In genomic region chr6:2988426-2989331, GRCh38 we compare ENCODE assay signal across 1 cellular context.
A peak's percentile ranks its signal among the peaks of the same experiment; 100 is the strongest.
TF ChIP-seq lines count a peak whose summit lies in the region.

No MANE protein-coding gene starts in this region.

TF ChIP-seq in HEK293, 187 proteins besides CTCF, POLR2A, EP300 and RAD21 (continued from another document):
- peak; percentile 82 for TF ChIP-seq ZBTB26 (tag by site-specific recombination; optimal IDR thresholded peaks at IDR 0.05)
- no peak for TF ChIP-seq ZNF645 (tag by site-specific recombination; IDR thresholded peaks at IDR 0.05)
- TF ChIP-seq ZNF76 (tag by site-specific recombination; IDR thresholded peaks at IDR 0.05; ENCODE audit: borderline replicate concordance, low read depth): peak; percentile 9
- peak; percentile 64 for TF ChIP-seq IKZF3 (tag by site-specific recombination; IDR thresholded peaks at IDR 0.05)
- peak; percentile 43; the same call in 1 of the 2 replicates for TF ChIP-seq GLIS1 (tag by site-specific recombination; IDR thresholded peaks at IDR 0.05)
- TF ChIP-seq PRDM2 (tag by site-specific recombination; IDR thresholded peaks at IDR 0.05; ENCODE audit: borderline replicate concordance): no peak
- no peak; the same call in 1 of the 2 replicates for TF ChIP-seq ZNF654 (tag by site-specific recombination; IDR thresholded peaks at IDR 0.05; ENCODE audit: low read depth)
- TF ChIP-seq PRDM4 (tag by site-specific recombination; IDR thresholded peaks at IDR 0.05): no peak
- 0 out of 2 replicates have a peak, but pooled peaks have one; percentile 16 for TF ChIP-seq ZNF221 (tag by site-specific recombination; IDR thresholded peaks at IDR 0.05; ENCODE audit: borderline replicate concordance)
- no peak for TF ChIP-seq ZNF248 (tag by site-specific recombination; IDR thresholded peaks at IDR 0.05)
- no peak for TF ChIP-seq ZNF529 (tag by site-specific recombination; IDR thresholded peaks at IDR 0.05; ENCODE audit: insufficient replicate concordance)
- TF ChIP-seq ZNF266 (tag by site-specific recombination; IDR thresholded peaks at IDR 0.05; ENCODE audit: low read depth): no peak
- no peak for TF ChIP-seq ZNF302 (tag by site-specific recombination; IDR thresholded peaks at IDR 0.05; ENCODE audit: low read depth)
- TF ChIP-seq ZNF157 (tag by site-specific recombination; IDR thresholded peaks at IDR 0.05): no peak
- no peak for TF ChIP-seq ZNF785 (tag by site-specific recombination; IDR thresholded peaks at IDR 0.05)
- TF ChIP-seq SP3 (tag by site-specific recombination; IDR thresholded peaks at IDR 0.05): peak; percentile 84
- TF ChIP-seq KLF1 (tag by site-specific recombination; IDR thresholded peaks at IDR 0.05): peak; percentile 85
- no peak for TF ChIP-seq ZNF473 (tag by site-specific recombination; IDR thresholded peaks at IDR 0.05)
- no peak for TF ChIP-seq MEIS1 (CRISPR knock-in tag; IDR thresholded peaks at IDR 0.05; ENCODE audit: borderline replicate concordance)
- TF ChIP-seq ZNF530 (tag by site-specific recombination; IDR thresholded peaks at IDR 0.05; ENCODE audit: low read depth): no peak
- TF ChIP-seq ZNF175 (tag by site-specific recombination; IDR thresholded peaks at IDR 0.05): no peak
- TF ChIP-seq SCRT1 (tag by site-specific recombination; IDR thresholded peaks at IDR 0.05; ENCODE audit: borderline replicate concordance): no peak
- no peak for TF ChIP-seq ZNF658 (tag by site-specific recombination; IDR thresholded peaks at IDR 0.05)
- peak; percentile 97 for TF ChIP-seq PATZ1 (tag by site-specific recombination; IDR thresholded peaks at IDR 0.05)
- TF ChIP-seq ZBTB8A (tag by site-specific recombination; IDR thresholded peaks at IDR 0.05): peak; percentile 99
- TF ChIP-seq ZFP69B (tag by site-specific recombination; IDR thresholded peaks at IDR 0.05): 0 out of 2 replicates have a peak, but pooled peaks have one; percentile 30
- TF ChIP-seq ZNF146 (tag by site-specific recombination; IDR thresholded peaks at IDR 0.05): no peak
- no peak for TF ChIP-seq ZNF677 (tag by site-specific recombination; IDR thresholded peaks at IDR 0.05)
- no peak for TF ChIP-seq ZBTB1 (tag by site-specific recombination; IDR thresholded peaks at IDR 0.05)
- no peak for TF ChIP-seq ZNF174 (tag by site-specific recombination; IDR thresholded peaks at IDR 0.05)
- peak; percentile 92 for TF ChIP-seq ZBTB44 (tag by site-specific recombination; IDR thresholded peaks at IDR 0.05)
- TF ChIP-seq HOXA7 (CRISPR knock-in tag; IDR thresholded peaks at IDR 0.05; ENCODE audit: borderline replicate concordance): no peak
- TF ChIP-seq ZNF398 (tag by site-specific recombination; IDR thresholded peaks at IDR 0.05): peak; percentile 67
- TF ChIP-seq ZEB2 (tag by site-specific recombination; IDR thresholded peaks at IDR 0.05): peak; percentile 96
- peak; percentile 79 for TF ChIP-seq ZSCAN23 (tag by site-specific recombination; IDR thresholded peaks at IDR 0.05)
- TF ChIP-seq ZNF692 (tag by site-specific recombination; IDR thresholded peaks at IDR 0.05): peak; percentile 48
- no peak for TF ChIP-seq ZNF280C (tag by site-specific recombination; IDR thresholded peaks at IDR 0.05)
- no peak for TF ChIP-seq SETDB1 (IDR thresholded peaks at IDR 0.05; ENCODE audit: insufficient read length, low read length)
- TF ChIP-seq ZNF514 (tag by site-specific recombination; IDR thresholded peaks at IDR 0.05): no peak
- TF ChIP-seq ZNF544 (tag by site-specific recombination; IDR thresholded peaks at IDR 0.05): no peak
